ENCODE assay signal across 1 cellular context in genomic region chr1:15952317-15953258, GRCh38.
TF ChIP-seq lines count a peak whose summit lies in the region.

No MANE protein-coding gene starts in this region.

TF ChIP-seq in K562, 482 proteins besides CTCF, POLR2A, EP300 and RAD21 (continued from another document and continues in another):
- TF ChIP-seq FOXO4 (CRISPR knock-in tag; IDR thresholded peaks at IDR 0.05) (0 out of 2 replicates have a peak, but pooled peaks have one; percentile 84), THRA (IDR thresholded peaks at IDR 0.05) (no peak), TAF9B (IDR thresholded peaks at IDR 0.05; ENCODE audit: partially characterized antibody) (peak; percentile 97), STAT6 (CRISPR knock-in tag; IDR thresholded peaks at IDR 0.05) (peak; percentile 38; the same call in 1 of the 2 replicates), DEAF1 (CRISPR knock-in tag; IDR thresholded peaks at IDR 0.05) (peak; percentile 30; the same call in 1 of the 2 replicates), RBM25 (IDR thresholded peaks at IDR 0.05; ENCODE audit: low read depth, low read length, severe bottlenecking) (no peak), DPF2 (IDR thresholded peaks at IDR 0.05) (peak; percentile 100), TFAP4 (CRISPR knock-in tag; IDR thresholded peaks at IDR 0.05; ENCODE audit: borderline replicate concordance) (peak; percentile 99), CGGBP1 (CRISPR knock-in tag; IDR thresholded peaks at IDR 0.05) (no peak), FOS (IDR thresholded peaks at IDR 0.05; ENCODE audit: extremely low read depth, insufficient read length) (peak; percentile 81), GTF2E2 (tag; IDR thresholded peaks at IDR 0.05) (peak; percentile 80), KLF13 (tag; IDR thresholded peaks at IDR 0.05; ENCODE audit: borderline replicate concordance, low read depth) (no peak), BACH1 (tag; IDR thresholded peaks at IDR 0.05) (peak; percentile 56; the same call in 1 of the 2 replicates), FOXJ3 (CRISPR knock-in tag; IDR thresholded peaks at IDR 0.05) (no peak), EGR1 (conservative IDR thresholded peaks at IDR 0.05) (peak; percentile 30; the same call in 1 of the 2 replicates), LEF1 (IDR thresholded peaks at IDR 0.05) (peak; percentile 99), ZNF407 (IDR thresholded peaks at IDR 0.05; ENCODE audit: low read depth) (0 out of 2 replicates have a peak, but pooled peaks have one; percentile 25), ELF2 (CRISPR knock-in tag; IDR thresholded peaks at IDR 0.05) (peak; percentile 63), ATF4 (CRISPR knock-in tag; IDR thresholded peaks at IDR 0.05) (0 out of 2 replicates have a peak, but pooled peaks have one; percentile 9), TCFL5 (CRISPR knock-in tag; conservative IDR thresholded peaks at IDR 0.05) (no peak), ZNF212 (CRISPR knock-in tag; IDR thresholded peaks at IDR 0.05) (0 out of 2 replicates have a peak, but pooled peaks have one; percentile 1), RBFOX2 (IDR thresholded peaks at IDR 0.05; ENCODE audit: low read depth, low read length) (peak; percentile 88), SIN3A (IDR thresholded peaks at IDR 0.05; ENCODE audit: borderline replicate concordance in 2 of 2, control insufficient read depth in 1 of 2, low read depth in 2 of 2, low read length in 2 of 2) (peak; percentile 25 to 68; a peak in 2 of 4 replicates), HINFP (tag; conservative IDR thresholded peaks at IDR 0.05; ENCODE audit: low read depth) (no peak; the same call in 1 of the 2 replicates)
- TF ChIP-seq, protein P1, sequence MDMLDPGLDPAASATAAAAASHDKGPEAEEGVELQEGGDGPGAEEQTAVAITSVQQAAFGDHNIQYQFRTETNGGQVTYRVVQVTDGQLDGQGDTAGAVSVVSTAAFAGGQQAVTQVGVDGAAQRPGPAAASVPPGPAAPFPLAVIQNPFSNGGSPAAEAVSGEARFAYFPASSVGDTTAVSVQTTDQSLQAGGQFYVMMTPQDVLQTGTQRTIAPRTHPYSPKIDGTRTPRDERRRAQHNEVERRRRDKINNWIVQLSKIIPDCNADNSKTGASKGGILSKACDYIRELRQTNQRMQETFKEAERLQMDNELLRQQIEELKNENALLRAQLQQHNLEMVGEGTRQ (CRISPR knock-in tag; IDR thresholded peaks at IDR 0.05) = no peak
- TF ChIP-seq, protein P2, sequence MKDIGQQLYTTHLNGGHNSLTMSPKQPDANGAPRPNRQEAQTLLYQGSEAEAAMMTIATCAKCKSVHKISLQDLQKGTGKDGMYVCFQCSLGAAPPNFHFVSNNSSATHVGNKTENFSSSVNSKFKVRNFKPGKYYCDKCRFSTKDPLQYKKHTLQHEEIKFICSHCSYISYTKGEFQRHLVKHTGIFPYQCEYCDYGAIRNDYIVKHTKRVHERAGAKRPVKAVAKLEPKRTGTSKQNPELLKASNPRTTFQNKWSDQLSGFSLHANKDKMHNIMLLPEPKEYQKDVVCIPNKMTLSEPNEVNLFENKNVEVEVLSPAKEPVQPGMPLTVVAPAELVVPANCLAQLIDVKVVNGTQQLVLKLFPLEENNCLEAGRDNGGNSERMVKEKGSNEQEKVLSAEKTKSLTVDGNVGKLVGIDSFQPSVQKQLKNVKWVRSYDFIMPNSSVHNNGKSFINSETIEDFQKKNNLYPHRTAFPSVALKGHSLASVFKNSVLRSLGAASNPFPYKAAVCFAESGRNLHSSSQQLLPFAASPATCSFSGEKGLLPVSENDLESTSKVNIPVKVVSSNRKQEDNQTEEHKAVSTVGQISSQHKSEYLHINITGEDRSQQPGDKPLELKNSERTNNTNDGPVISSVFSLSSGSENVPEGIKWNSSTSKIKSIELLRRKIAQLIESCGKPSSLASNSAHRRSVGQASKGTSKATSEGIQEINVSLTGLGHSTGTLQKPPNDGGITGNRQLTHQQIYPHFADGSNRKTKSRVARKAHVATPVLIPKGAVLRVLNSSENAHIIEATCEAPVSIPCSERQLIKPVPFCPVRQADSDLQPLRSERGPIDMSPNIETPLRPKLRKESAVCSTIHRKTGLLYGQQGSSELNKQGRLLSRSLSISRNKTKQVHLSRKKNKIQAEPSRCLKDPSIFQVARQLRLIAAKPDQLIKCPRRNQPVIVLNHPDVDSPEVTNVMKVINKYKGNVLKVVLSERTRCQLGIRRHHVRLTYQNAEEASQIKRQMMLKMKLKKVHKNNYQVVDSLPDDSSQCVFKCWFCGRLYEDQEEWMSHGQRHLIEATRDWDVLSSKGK (CRISPR knock-in tag; IDR thresholded peaks at IDR 0.05) = no peak
